In genomic region chr2:207239754-207240494, GRCh38 we compare ENCODE assay signal across 10 cellular contexts.
DNase-seq lines count a peak whose midpoint lies in the region; ATAC-seq and TF ChIP-seq lines count a peak whose summit lies in the region.
"Had no signal": no experiment of that assay in that cellular context is flagged by ENCODE, and none has a peak within 500 bp of the region (broad histone marks: within the 10 kb centered on the region; RNA-seq: fewer than 3 reads in every experiment).

No MANE protein-coding gene starts in this region.

- H3K4me3 Mint-ChIP-seq in activated CD4-positive, alpha-beta T cell treated with anti-CD3 and anti-CD28 coated beads, Interleukin-2, amount 10 ng/mL, durations not matched to agents 7 days and 5 days = no peak overlapping the region
- no peak overlapping the region for H3K4me3 Mint-ChIP-seq in activated CD8-positive, alpha-beta T cell treated with anti-CD3 and anti-CD28 coated beads, Interleukin-2, amount 10 ng/mL, durations not matched to agents 7 days and 5 days
- H3K4me3 Mint-ChIP-seq: CD4-positive, CD25-positive, alpha-beta regulatory T cell had no signal

- H3K27ac Mint-ChIP-seq in activated CD4-positive, alpha-beta T cell treated with anti-CD3 and anti-CD28 coated beads, Interleukin-2, amount 10 ng/mL, durations not matched to agents 7 days and 5 days = peak overlapping the region; percentile 33
- H3K27ac Mint-ChIP-seq in activated CD8-positive, alpha-beta T cell treated with anti-CD3 and anti-CD28 coated beads, Interleukin-2, amount 10 ng/mL, durations not matched to agents 7 days and 5 days = no peak overlapping the region

- H3K27ac ChIP-seq in esophagus squamous epithelium (peak overlapping the region; percentile 74 to 88 (median 86)), testis (peak overlapping the region; percentile 59 to 68)

- CTCF ChIA-PET in activated CD4-positive, alpha-beta T cell treated with anti-CD3 and anti-CD28 coated beads, Interleukin-2, amount 10 ng/mL, durations not matched to agents 7 days and 5 days (lab: Charles Lee) = interaction anchor here (0.6 to 3.6 kb wide), 7 partner anchors 15 to 467 kb away, joined by 3 to 16 read pairs (median 3); partner anchors contain the start of gene KLF7
- CTCF ChIA-PET in activated CD8-positive, alpha-beta T cell treated with anti-CD3 and anti-CD28 coated beads, Interleukin-2, amount 10 ng/mL, durations not matched to agents 7 days and 5 days (lab: Charles Lee) = interaction anchor here (0.8 to 1.5 kb wide), 6 partner anchors 9 to 132 kb away, joined by 3 to 5 read pairs (median 3); no protein-coding TSS in a partner anchor

- peaks cover 15% of the 10 kb centered on the region for H3K4me1 Mint-ChIP-seq in activated CD4-positive, alpha-beta T cell treated with anti-CD3 and anti-CD28 coated beads, Interleukin-2, amount 10 ng/mL, durations not matched to agents 7 days and 5 days
- H3K4me1 Mint-ChIP-seq in activated CD8-positive, alpha-beta T cell treated with anti-CD3 and anti-CD28 coated beads, Interleukin-2, amount 10 ng/mL, durations not matched to agents 7 days and 5 days (ENCODE audit: low read depth) = peaks cover 10% of the 10 kb centered on the region
- H3K4me1 Mint-ChIP-seq: nephron had no signal

- H3K4me1 ChIP-seq in esophagus squamous epithelium (peaks cover 12 to 40% (median 25%) of the 10 kb centered on the region in 3 donors), testis (peaks cover 22% of the 10 kb centered on the region)

- DNase-seq in activated CD4-positive, alpha-beta T cell treated with anti-CD3 and anti-CD28 coated beads, Interleukin-2, amount 10 ng/mL, durations not matched to agents 7 days and 5 days = no peak
- no peak for DNase-seq in activated CD4-positive, alpha-beta T cell treated with anti-CD3 and anti-CD28 coated beads for 4 hours
- peak; percentile 78 for DNase-seq in NCI-H526 treated with DMSO at 0.1 percent for 48 hours (lab: John Stamatoyannopoulos, UW)
- DNase-seq in esophagus squamous epithelium (lab: John Stamatoyannopoulos, UW) = no peak
- DNase-seq in testis = no peak
- DNase-seq in activated CD4-positive, CD25-positive, alpha-beta regulatory T cell treated with anti-CD3 and anti-CD28 coated beads, Interleukin-2, amount 50 U/mL, for 72 hours = no peak
- DNase-seq in activated CD8-positive, alpha-beta T cell treated with anti-CD3 and anti-CD28 coated beads, Interleukin-2, amount 10 ng/mL, durations not matched to agents 7 days and 5 days = no peak

- H3K9me3 ChIP-seq in esophagus squamous epithelium (no peaks in the 10 kb centered on the region), testis (no peaks in the 10 kb centered on the region)

- TF ChIP-seq POLR2A in esophagus squamous epithelium (IDR thresholded peaks at IDR 0.05) = no peak
- TF ChIP-seq POLR2A in testis (IDR thresholded peaks at IDR 0.05) = no peak

- no peak for ATAC-seq in GM19397 (IDR thresholded peaks at IDR 0.05; ENCODE audit: unreplicated experiment)
- no peak for ATAC-seq in activated CD8-positive, alpha-beta T cell treated with anti-CD3 and anti-CD28 coated beads, Interleukin-2, amount 10 ng/mL, durations not matched to agents 7 days and 5 days

- H3K27me3 ChIP-seq in esophagus squamous epithelium (no peaks in the 10 kb centered on the region), testis (no peaks in the 10 kb centered on the region)

- 23 to 30% methylated on average over 9 of the region's 9 CpGs for WGBS in esophagus squamous epithelium, 2 donors
- 37 to 38% methylated on average over 9 of the region's 9 CpGs for WGBS in testis, 2 donors

- intact Hi-C loops in esophagus squamous epithelium (cut with DNase I) (no loop called here), testis (cut with DNase I; ENCODE audit: low total_unique reads) (no loop called here)

- POLR2A ChIA-PET in activated CD4-positive, alpha-beta T cell treated with anti-CD3 and anti-CD28 coated beads, Interleukin-2, amount 10 ng/mL, durations not matched to agents 7 days and 5 days (lab: Charles Lee) = interaction anchor here (0.7 kb wide), 1 partner anchor 193 kb away, joined by 3 read pairs; no protein-coding TSS in a partner anchor
- POLR2A ChIA-PET in activated CD8-positive, alpha-beta T cell treated with anti-CD3 and anti-CD28 coated beads, Interleukin-2, amount 10 ng/mL, durations not matched to agents 7 days and 5 days (lab: Charles Lee) = interaction anchor here (0.9 to 1.6 kb wide), 2 partner anchors 13 to 74 kb away, joined by 3 to 4 read pairs; partner anchors contain the start of gene KLF7

- H3K36me3 ChIP-seq in esophagus squamous epithelium (no peaks in the 10 kb centered on the region), testis (ENCODE audit: low read depth, missing control alignments) (no peaks in the 10 kb centered on the region)

- H3K27me3 Mint-ChIP-seq in activated CD4-positive, alpha-beta T cell treated with anti-CD3 and anti-CD28 coated beads, Interleukin-2, amount 10 ng/mL, durations not matched to agents 7 days and 5 days = no peaks in the 10 kb centered on the region
- H3K27me3 Mint-ChIP-seq in activated CD8-positive, alpha-beta T cell treated with anti-CD3 and anti-CD28 coated beads, Interleukin-2, amount 10 ng/mL, durations not matched to agents 7 days and 5 days (ENCODE audit: low read depth) = no peaks in the 10 kb centered on the region
- H3K27me3 Mint-ChIP-seq: CD4-positive, CD25-positive, alpha-beta regulatory T cell had no signal

- TF ChIP-seq CTCF in esophagus squamous epithelium (IDR thresholded peaks at IDR 0.05) (no peak), testis (IDR thresholded peaks at IDR 0.05) (no peak)

- peak overlapping the region in 2 of 4 donors; percentile 4 to 41 for H3K4me3 ChIP-seq in esophagus squamous epithelium
- H3K4me3 ChIP-seq in testis = no peak overlapping the region

- peaks cover 5% of the 10 kb centered on the region for H3K36me3 Mint-ChIP-seq in activated CD4-positive, alpha-beta T cell treated with anti-CD3 and anti-CD28 coated beads, Interleukin-2, amount 10 ng/mL, durations not matched to agents 7 days and 5 days (ENCODE audit: low read depth)
- no peaks in the 10 kb centered on the region for H3K36me3 Mint-ChIP-seq in activated CD8-positive, alpha-beta T cell treated with anti-CD3 and anti-CD28 coated beads, Interleukin-2, amount 10 ng/mL, durations not matched to agents 7 days and 5 days (ENCODE audit: low read depth)
- H3K36me3 Mint-ChIP-seq: CD4-positive, CD25-positive, alpha-beta regulatory T cell had no signal

- H3K9me3 Mint-ChIP-seq in activated CD4-positive, alpha-beta T cell treated with anti-CD3 and anti-CD28 coated beads, Interleukin-2, amount 10 ng/mL, durations not matched to agents 7 days and 5 days = peaks cover 10% of the 10 kb centered on the region
- H3K9me3 Mint-ChIP-seq in activated CD8-positive, alpha-beta T cell treated with anti-CD3 and anti-CD28 coated beads, Interleukin-2, amount 10 ng/mL, durations not matched to agents 7 days and 5 days (ENCODE audit: insufficient read depth) = no peaks in the 10 kb centered on the region
- H3K9me3 Mint-ChIP-seq: CD4-positive, CD25-positive, alpha-beta regulatory T cell; nephron had no signal
